In genomic region chr21:42636931-42637601, GRCh38 we compare ENCODE assay signal across 1 cellular context.
A peak's percentile ranks its signal among the peaks of the same experiment; 100 is the strongest.
TF ChIP-seq lines count a peak whose summit lies in the region.

No MANE protein-coding gene starts in this region.

TF ChIP-seq in K562, 482 proteins besides CTCF, POLR2A, EP300 and RAD21:
- 0 out of 2 replicates have a peak, but pooled peaks have one; percentile 43 for TF ChIP-seq TSC22D4 (tag; IDR thresholded peaks at IDR 0.05)
- no peak for TF ChIP-seq ZNF583 (CRISPR knock-in tag; IDR thresholded peaks at IDR 0.05)
- TF ChIP-seq DEAF1 (CRISPR knock-in tag; IDR thresholded peaks at IDR 0.05), result no peak
- TF ChIP-seq KDM1A (IDR thresholded peaks at IDR 0.05), result peak in 1 of 2 experiments; percentile 85; a peak in 2 of 4 replicates
